Comparison of ENCODE assay signal across 15 cellular contexts in genomic region chr12:3311027-3311402, GRCh38.
DNase-seq lines count a peak whose midpoint lies in the region; ATAC-seq and TF ChIP-seq lines count a peak whose summit lies in the region.
"Had no signal": no experiment of that assay in that cellular context is flagged by ENCODE, and none has a peak within 500 bp of the region (broad histone marks: within the 10 kb centered on the region; RNA-seq: fewer than 3 reads in every experiment).

No MANE protein-coding gene starts in this region.

- H3K9me2 ChIP-seq in GM23338 (ENCODE audit: insufficient read depth) = no peaks in the 10 kb centered on the region

- no peaks in the 10 kb centered on the region for H3K9me3 ChIP-seq in mammary epithelial cell (replicated peaks; ENCODE audit: insufficient read depth, low read length)
- peaks cover 1% of the 10 kb centered on the region for H3K9me3 ChIP-seq in trophoblast cell (ENCODE audit: insufficient read depth, low read depth, low read length)
- H3K9me3 ChIP-seq in psoas muscle = no peaks in the 10 kb centered on the region

- H3K36me3 Mint-ChIP-seq in GM23338 (ENCODE audit: low read depth) = no peaks in the 10 kb centered on the region
- H3K36me3 Mint-ChIP-seq: CD4-positive, alpha-beta memory T cell had no signal

- H3F3A ChIP-seq in GM23338 (replicated peaks; ENCODE audit: low read depth) = no peaks in the 10 kb centered on the region

- H3K27ac Mint-ChIP-seq in GM23338 = no peak overlapping the region
- H3K27ac Mint-ChIP-seq: CD4-positive, alpha-beta memory T cell had no signal

- CTCF ChIA-PET in mammary epithelial cell (lab: Charles Lee; ENCODE audit: low non-redundant PET) = interaction anchor here (1.2 kb wide), 1 partner anchor 11 kb away, joined by 5 read pairs; no protein-coding TSS in a partner anchor

- H3K9ac ChIP-seq in mammary epithelial cell (ENCODE audit: insufficient read depth, low read length) = peak overlapping the region; percentile 61
- H3K9ac ChIP-seq in trophoblast cell (ENCODE audit: low read length) = no peak overlapping the region

- H3K4me2 ChIP-seq in GM23338 = no peak overlapping the region
- H3K4me2 ChIP-seq in mammary epithelial cell (ENCODE audit: insufficient read depth, low read depth, low read length) = peak overlapping the region; percentile 46
- H3K4me2 ChIP-seq in trophoblast cell (ENCODE audit: low read length) = no peak overlapping the region

- no peak overlapping the region for H3K4ac ChIP-seq in trophoblast cell (ENCODE audit: low read depth, low read length)

- H3K27me3 Mint-ChIP-seq in GM23338 (ENCODE audit: insufficient read depth, low read depth, poor library complexity) = peaks cover 24% of the 10 kb centered on the region

- no peak overlapping the region for H3K4me3 Mint-ChIP-seq in GM23338
- H3K4me3 Mint-ChIP-seq: CD4-positive, alpha-beta memory T cell; neural crest cell had no signal

- WGBS in mammary epithelial cell (ENCODE audit: low coverage, missing lambda C conversion rate) = 0% methylated on average over 3 of the region's 14 CpGs
- WGBS in trophoblast cell (ENCODE audit: extremely low coverage, insufficient coverage, insufficient read length) = no CpG with 5 or more reads among the region's 14 CpGs
- 86 to 91% (median 90%) methylated on average over 14 of the region's 14 CpGs for WGBS in psoas muscle, 3 donors

- DNase-seq in GM23338 (ENCODE audit: low spot score) = no peak
- peak; percentile 74 for DNase-seq in NCI-H2107 (lab: John Stamatoyannopoulos, UW)
- peak; percentile 87 for DNase-seq in mammary epithelial cell
- DNase-seq in trophoblast cell = peak; percentile 90 to 93
- no peak for DNase-seq in psoas muscle
- no peak for DNase-seq in middle frontal gyrus (ENCODE audit: extremely low spot score, low spot score)
- DNase-seq: CD4-positive, alpha-beta memory T cell; left cardiac atrium; NCI-H446; stimulated activated CD4-positive, alpha-beta T cell treated with anti-CD3 and anti-CD28 coated beads, Interleukin-15, amount 100 ng/mL, for 24 hours; stimulated activated naive CD4-positive, alpha-beta T cell had no signal

- BruUV-seq in mammary epithelial cell (replicated peaks; lab: Mats Ljungman, UMichigan) = no TSS peak

- no peak overlapping the region for H2BK5ac ChIP-seq in trophoblast cell (ENCODE audit: low read depth, low read length, poor library complexity)

- TF ChIP-seq CTCF in GM23338 (conservative IDR thresholded peaks at IDR 0.05; ENCODE audit: low read depth in 2 of 2) (no peak), mammary epithelial cell (conservative IDR thresholded peaks at IDR 0.05 in 1 of 2, IDR thresholded peaks at IDR 0.05 in 1 of 2; ENCODE audit: extremely low read depth in 1 of 2, insufficient read depth in 1 of 2, low read depth in 1 of 2, low read length in 2 of 2) (no peak), psoas muscle (IDR thresholded peaks at IDR 0.05) (no peak)

- no peak overlapping the region for H4K12ac ChIP-seq in trophoblast cell (ENCODE audit: low read depth, low read length)

- H2AFZ ChIP-seq in GM23338 (no peak overlapping the region), mammary epithelial cell (ENCODE audit: low read depth, low read length) (peak overlapping the region; percentile 64), trophoblast cell (ENCODE audit: insufficient read depth, low read length, poor library complexity) (no peak overlapping the region)

- H3K79me2 ChIP-seq in GM23338 (replicated peaks; ENCODE audit: insufficient read depth) = no peaks in the 10 kb centered on the region
- H3K79me2 ChIP-seq in mammary epithelial cell (ENCODE audit: insufficient read depth, low read length) = no peaks in the 10 kb centered on the region
- H3K79me2 ChIP-seq in trophoblast cell (ENCODE audit: control insufficient read depth, insufficient read depth, low read length, poor library complexity) = no peaks in the 10 kb centered on the region

- no peaks in the 10 kb centered on the region for H3K27me3 ChIP-seq in GM23338 (ENCODE audit: insufficient read depth)
- H3K27me3 ChIP-seq in mammary epithelial cell (ENCODE audit: insufficient read depth, low read length) = no peaks in the 10 kb centered on the region
- H3K27me3 ChIP-seq in trophoblast cell (ENCODE audit: insufficient read depth, low read length) = no peaks in the 10 kb centered on the region
- H3K27me3 ChIP-seq in psoas muscle (ENCODE audit: insufficient read depth in 3 of 3, low read length in 2 of 3) = peaks cover 0 to 7% (median 2%) of the 10 kb centered on the region in 3 donors

- H3K18ac ChIP-seq in trophoblast cell (ENCODE audit: low read length) = no peak overlapping the region

- no peaks in the 10 kb centered on the region for H3K79me1 ChIP-seq in trophoblast cell (ENCODE audit: low read length)

- intact Hi-C loops in mammary epithelial cell (cut with micrococcal nuclease) = no loop called here
- intact Hi-C loops in psoas muscle (cut with DNase I) = no loop called here

- H3K27ac ChIP-seq in GM23338 (ENCODE audit: low read depth) (no peak overlapping the region), mammary epithelial cell (ENCODE audit: insufficient read depth, low read depth, low read length) (peak overlapping the region; percentile 65), trophoblast cell (ENCODE audit: low read depth, low read length) (no peak overlapping the region), psoas muscle (no peak overlapping the region)

- H3K9me3 Mint-ChIP-seq in GM23338 = no peaks in the 10 kb centered on the region
- H3K9me3 Mint-ChIP-seq: CD4-positive, alpha-beta memory T cell; neural crest cell had no signal

- H3K4me1 Mint-ChIP-seq in GM23338 = peaks cover 5% of the 10 kb centered on the region
- H3K4me1 Mint-ChIP-seq: CD4-positive, alpha-beta memory T cell had no signal

- H2BK12ac ChIP-seq in trophoblast cell (ENCODE audit: low read length) = no peak overlapping the region

- H4K8ac ChIP-seq in trophoblast cell (ENCODE audit: low read depth, low read length) = no peak overlapping the region

- H3K4me1 ChIP-seq in GM23338 (ENCODE audit: insufficient read depth) = no peaks in the 10 kb centered on the region
- H3K4me1 ChIP-seq in mammary epithelial cell (ENCODE audit: insufficient read depth, low read length) = peaks cover 55% of the 10 kb centered on the region
- H3K4me1 ChIP-seq in trophoblast cell (ENCODE audit: control insufficient read depth in 1 of 2, insufficient read depth in 2 of 2, low read length in 2 of 2) = peaks cover 12 to 21% of the 10 kb centered on the region in 2 experiments
- H3K4me1 ChIP-seq in psoas muscle = peaks cover 12% of the 10 kb centered on the region

- no peak overlapping the region for H3K4me3 ChIP-seq in GM23338
- H3K4me3 ChIP-seq in mammary epithelial cell (replicated peaks in 1 of 3; ENCODE audit: insufficient read depth in 1 of 3, low read depth in 2 of 3, low read length in 3 of 3) = no peak overlapping the region
- no peak overlapping the region for H3K4me3 ChIP-seq in trophoblast cell (ENCODE audit: low read depth, low read length)
- H3K4me3 ChIP-seq in psoas muscle = no peak overlapping the region
- H3K4me3 ChIP-seq: K562 had no signal

- no peak overlapping the region for H3K14ac ChIP-seq in trophoblast cell (ENCODE audit: low read length)

- no peak overlapping the region for H4K91ac ChIP-seq in trophoblast cell (ENCODE audit: low read depth, low read length)

- H3K36me3 ChIP-seq in GM23338 (ENCODE audit: insufficient read depth) (no peaks in the 10 kb centered on the region), mammary epithelial cell (ENCODE audit: insufficient read depth, low read length) (no peaks in the 10 kb centered on the region), trophoblast cell (ENCODE audit: control insufficient read depth in 1 of 2, insufficient read depth in 2 of 2, low read length in 2 of 2) (no peaks in the 10 kb centered on the region), psoas muscle (ENCODE audit: insufficient read depth in 1 of 2, low read depth in 1 of 2) (no peaks in the 10 kb centered on the region)

- in situ Hi-C loops in mammary epithelial cell (cut with MboI; ENCODE audit: low sequenced_read_pairs in 2 of 2) = loop anchor here (10.0 to 25.0 kb wide), 2 partner anchors 184 to 226 kb away; partner anchors contain the start of gene PRMT8 (in 1 of the 2)

- H2AK5ac ChIP-seq in trophoblast cell (ENCODE audit: low read length) = no peak overlapping the region

- no peaks in the 10 kb centered on the region for H4K20me1 ChIP-seq in GM23338 (replicated peaks; ENCODE audit: insufficient read depth)
- no peaks in the 10 kb centered on the region for H4K20me1 ChIP-seq in mammary epithelial cell (ENCODE audit: insufficient read depth, low read length)

- no peak overlapping the region for H2BK120ac ChIP-seq in trophoblast cell (ENCODE audit: insufficient read depth, low read length, poor library complexity)

- dilution Hi-C loops in mammary epithelial cell (cut with HindIII; ENCODE audit: low sequenced_read_pairs) = loop anchor here (25.0 kb wide), 1 partner anchor 501 kb away; no protein-coding TSS in a partner anchor

- H3K23ac ChIP-seq in trophoblast cell (ENCODE audit: low read length) = no peak overlapping the region

- ATAC-seq in GM23338 = peak; percentile 10
- no peak for ATAC-seq in psoas muscle
- ATAC-seq in HG02798 (IDR thresholded peaks at IDR 0.05; ENCODE audit: poor library complexity, unreplicated experiment) = no peak
- ATAC-seq in HG02938 (IDR thresholded peaks at IDR 0.05; ENCODE audit: unreplicated experiment) = no peak
- ATAC-seq: K562, left cardiac atrium had no signal

TF ChIP-seq in GM23338, 12 proteins besides CTCF, POLR2A, EP300 and RAD21 (continues in another document):
- no peak for TF ChIP-seq NANOG (IDR thresholded peaks at IDR 0.05; ENCODE audit: borderline replicate concordance)
- TF ChIP-seq EZH2phosphoT487 (IDR thresholded peaks at IDR 0.05; ENCODE audit: unreplicated experiment) = no peak
- no peak for TF ChIP-seq CREB1 (CRISPR knock-in tag; IDR thresholded peaks at IDR 0.05; ENCODE audit: low read depth)
- TF ChIP-seq STAT1 (IDR thresholded peaks at IDR 0.05; ENCODE audit: unreplicated experiment) = no peak
- TF ChIP-seq EZH2 (IDR thresholded peaks at IDR 0.05; ENCODE audit: low read depth, unreplicated experiment) = no peak
- TF ChIP-seq ETS1 (IDR thresholded peaks at IDR 0.05) = no peak
- no peak for TF ChIP-seq ZNF114 (CRISPR knock-in tag; IDR thresholded peaks at IDR 0.05)
- no peak for TF ChIP-seq POLR2AphosphoS5 (IDR thresholded peaks at IDR 0.05; ENCODE audit: low read depth)

Comparison
In these comparisons a context has a peak if more than half of its experiments do, and no peak if none do; other contexts are left out.
1. DNase-seq: peak in NCI-H2107 (single experiment), mammary epithelial cell (single experiment) and trophoblast cell (2 of 2); none in GM23338 (single experiment), psoas muscle (0 of 2) and middle frontal gyrus (single experiment).